1 cellular context compared by ENCODE assay signal in the genomic region with DNA sequence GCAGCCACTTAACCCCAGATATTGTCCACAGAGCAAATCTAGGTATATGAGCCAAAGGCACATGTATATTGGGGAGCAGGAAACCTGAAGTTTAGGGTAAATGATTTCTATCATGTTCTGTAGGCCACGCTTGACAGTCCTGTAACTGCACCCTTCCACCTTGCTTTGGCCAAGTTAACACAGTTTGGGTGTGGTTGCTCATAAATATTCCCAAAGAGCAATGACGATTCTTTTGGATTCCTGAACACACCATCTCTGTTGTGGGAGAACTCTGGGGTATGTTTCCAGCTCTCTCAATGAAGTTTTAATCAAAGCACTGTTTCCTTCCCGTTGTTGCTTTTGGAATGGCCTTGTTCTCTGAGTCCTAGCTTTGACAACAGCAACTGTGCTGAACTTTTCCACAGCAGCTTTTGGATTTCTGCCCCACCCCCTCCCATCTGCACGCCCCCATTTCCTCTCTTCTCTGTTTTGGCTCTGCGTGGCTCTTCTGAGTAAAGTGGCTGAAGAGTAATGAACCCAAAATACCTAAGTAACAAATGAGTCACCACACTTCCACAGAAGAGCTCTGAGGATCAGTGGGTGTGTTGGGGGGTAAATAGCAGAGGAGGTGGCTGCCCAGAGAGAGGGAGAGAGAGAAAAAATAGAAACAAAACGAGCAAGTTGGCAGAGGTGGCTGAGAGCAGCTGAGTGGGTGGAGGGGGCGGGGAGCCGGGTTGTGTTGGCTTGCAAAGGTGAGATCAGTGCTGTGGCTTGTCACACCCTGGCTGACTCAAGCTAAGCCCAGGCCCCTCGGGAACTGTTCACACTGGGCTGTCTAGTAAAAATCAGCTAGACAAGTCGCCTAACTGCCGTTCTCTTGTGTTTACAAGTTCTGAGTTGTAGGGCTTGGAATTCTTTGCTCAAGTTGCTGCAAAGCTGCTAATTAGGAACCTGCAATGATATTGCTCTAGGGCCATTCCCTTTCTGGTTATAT.
TF ChIP-seq lines count a peak whose summit lies in the region.

No MANE protein-coding gene starts in this region.

TF ChIP-seq in K562, 482 proteins besides CTCF, POLR2A, EP300 and RAD21 (continued from another document and continues in another):
- TF ChIP-seq, protein P1, sequence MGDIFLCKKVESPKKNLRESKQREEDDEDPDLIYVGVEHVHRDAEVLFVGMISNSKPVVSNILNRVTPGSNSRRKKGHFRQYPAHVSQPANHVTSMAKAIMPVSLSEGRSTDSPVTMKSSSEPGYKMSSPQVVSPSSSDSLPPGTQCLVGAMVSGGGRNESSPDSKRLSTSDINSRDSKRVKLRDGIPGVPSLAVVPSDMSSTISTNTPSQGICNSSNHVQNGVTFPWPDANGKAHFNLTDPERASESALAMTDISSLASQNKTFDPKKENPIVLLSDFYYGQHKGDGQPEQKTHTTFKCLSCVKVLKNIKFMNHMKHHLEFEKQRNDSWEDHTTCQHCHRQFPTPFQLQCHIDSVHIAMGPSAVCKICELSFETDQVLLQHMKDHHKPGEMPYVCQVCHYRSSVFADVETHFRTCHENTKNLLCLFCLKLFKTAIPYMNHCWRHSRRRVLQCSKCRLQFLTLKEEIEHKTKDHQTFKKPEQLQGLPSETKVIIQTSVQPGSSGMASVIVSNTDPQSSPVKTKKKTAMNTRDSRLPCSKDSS (IDR thresholded peaks at IDR 0.05; ENCODE audit: low read depth, partially characterized antibody), result no peak
- peak; percentile 14; the same call in 1 of the 2 replicates for TF ChIP-seq NCOA6 (IDR thresholded peaks at IDR 0.05)
- TF ChIP-seq PYGO2 (tag; IDR thresholded peaks at IDR 0.05), result no peak
- TF ChIP-seq DNMT1 (IDR thresholded peaks at IDR 0.05), result 0 out of 2 replicates have a peak, but pooled peaks have one; percentile 25
- peak; percentile 43; the same call in 1 of the 2 replicates for TF ChIP-seq ATF7 (IDR thresholded peaks at IDR 0.05)
- no peak for TF ChIP-seq MTF1 (CRISPR knock-in tag; IDR thresholded peaks at IDR 0.05; ENCODE audit: borderline replicate concordance)
- TF ChIP-seq RAD51 (IDR thresholded peaks at IDR 0.05; ENCODE audit: borderline replicate concordance, low read depth), result no peak
- TF ChIP-seq RBFOX2 (IDR thresholded peaks at IDR 0.05; ENCODE audit: low read depth, low read length), result 0 out of 2 replicates have a peak, but pooled peaks have one; percentile 12
- TF ChIP-seq ZNF584 (CRISPR knock-in tag; IDR thresholded peaks at IDR 0.05; ENCODE audit: low read depth), result peak; percentile 87
- TF ChIP-seq MTA3 (IDR thresholded peaks at IDR 0.05; ENCODE audit: borderline replicate concordance), result peak; percentile 94; the same call in 1 of the 2 replicates
- TF ChIP-seq HLTF (IDR thresholded peaks at IDR 0.05), result no peak
- no peak for TF ChIP-seq NFIX (CRISPR knock-in tag; IDR thresholded peaks at IDR 0.05; ENCODE audit: low read depth)
- peak; percentile 76; the same call in 1 of the 2 replicates for TF ChIP-seq JUN (IDR thresholded peaks at IDR 0.05; ENCODE audit: borderline replicate concordance, low read depth, low read length)
- TF ChIP-seq JUN (CRISPR knock-in tag; IDR thresholded peaks at IDR 0.05; ENCODE audit: borderline replicate concordance), result no peak
- peak; percentile 84 for TF ChIP-seq MEF2A (IDR thresholded peaks at IDR 0.05; ENCODE audit: control insufficient read depth, low read depth, low read length)
- peak; percentile 37; the same call in 1 of the 2 replicates for TF ChIP-seq POLR2AphosphoS5 (IDR thresholded peaks at IDR 0.05; ENCODE audit: control insufficient read depth, insufficient read depth, low read depth, low read length)
- TF ChIP-seq C11orf30 (IDR thresholded peaks at IDR 0.05; ENCODE audit: low read depth), result no peak
- 0 out of 2 replicates have a peak, but pooled peaks have one; percentile 48 for TF ChIP-seq ELF4 (CRISPR knock-in tag; IDR thresholded peaks at IDR 0.05)
- TF ChIP-seq HDAC3 (IDR thresholded peaks at IDR 0.05; ENCODE audit: borderline replicate concordance, partially characterized antibody), result no peak
- peak; percentile 80 for TF ChIP-seq MYNN (IDR thresholded peaks at IDR 0.05)
- TF ChIP-seq MYNN (CRISPR knock-in tag; IDR thresholded peaks at IDR 0.05), result no peak
- TF ChIP-seq YY1 (IDR thresholded peaks at IDR 0.05; ENCODE audit: borderline replicate concordance in 1 of 3, control insufficient read depth in 1 of 3, extremely low read depth in 1 of 3, insufficient read depth in 3 of 3, insufficient read length in 1 of 3, insufficient replicate concordance in 2 of 3, low read depth in 1 of 3, low read length in 2 of 3), result peak in 1 of 3 experiments; percentile 10
- TF ChIP-seq, protein P2, sequence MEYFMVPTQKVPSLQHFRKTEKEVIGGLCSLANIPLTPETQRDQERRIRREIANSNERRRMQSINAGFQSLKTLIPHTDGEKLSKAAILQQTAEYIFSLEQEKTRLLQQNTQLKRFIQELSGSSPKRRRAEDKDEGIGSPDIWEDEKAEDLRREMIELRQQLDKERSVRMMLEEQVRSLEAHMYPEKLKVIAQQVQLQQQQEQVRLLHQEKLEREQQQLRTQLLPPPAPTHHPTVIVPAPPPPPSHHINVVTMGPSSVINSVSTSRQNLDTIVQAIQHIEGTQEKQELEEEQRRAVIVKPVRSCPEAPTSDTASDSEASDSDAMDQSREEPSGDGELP (CRISPR knock-in tag; IDR thresholded peaks at IDR 0.05; ENCODE audit: borderline replicate concordance), result peak; percentile 79
- TF ChIP-seq MBD2 (IDR thresholded peaks at IDR 0.05; ENCODE audit: borderline replicate concordance, low read depth), result 0 out of 2 replicates have a peak, but pooled peaks have one; percentile 50
- TF ChIP-seq, protein P3, sequence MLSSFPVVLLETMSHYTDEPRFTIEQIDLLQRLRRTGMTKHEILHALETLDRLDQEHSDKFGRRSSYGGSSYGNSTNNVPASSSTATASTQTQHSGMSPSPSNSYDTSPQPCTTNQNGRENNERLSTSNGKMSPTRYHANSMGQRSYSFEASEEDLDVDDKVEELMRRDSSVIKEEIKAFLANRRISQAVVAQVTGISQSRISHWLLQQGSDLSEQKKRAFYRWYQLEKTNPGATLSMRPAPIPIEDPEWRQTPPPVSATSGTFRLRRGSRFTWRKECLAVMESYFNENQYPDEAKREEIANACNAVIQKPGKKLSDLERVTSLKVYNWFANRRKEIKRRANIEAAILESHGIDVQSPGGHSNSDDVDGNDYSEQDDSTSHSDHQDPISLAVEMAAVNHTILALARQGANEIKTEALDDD (IDR thresholded peaks at IDR 0.05), result peak; percentile 98
- TF ChIP-seq, protein P4, sequence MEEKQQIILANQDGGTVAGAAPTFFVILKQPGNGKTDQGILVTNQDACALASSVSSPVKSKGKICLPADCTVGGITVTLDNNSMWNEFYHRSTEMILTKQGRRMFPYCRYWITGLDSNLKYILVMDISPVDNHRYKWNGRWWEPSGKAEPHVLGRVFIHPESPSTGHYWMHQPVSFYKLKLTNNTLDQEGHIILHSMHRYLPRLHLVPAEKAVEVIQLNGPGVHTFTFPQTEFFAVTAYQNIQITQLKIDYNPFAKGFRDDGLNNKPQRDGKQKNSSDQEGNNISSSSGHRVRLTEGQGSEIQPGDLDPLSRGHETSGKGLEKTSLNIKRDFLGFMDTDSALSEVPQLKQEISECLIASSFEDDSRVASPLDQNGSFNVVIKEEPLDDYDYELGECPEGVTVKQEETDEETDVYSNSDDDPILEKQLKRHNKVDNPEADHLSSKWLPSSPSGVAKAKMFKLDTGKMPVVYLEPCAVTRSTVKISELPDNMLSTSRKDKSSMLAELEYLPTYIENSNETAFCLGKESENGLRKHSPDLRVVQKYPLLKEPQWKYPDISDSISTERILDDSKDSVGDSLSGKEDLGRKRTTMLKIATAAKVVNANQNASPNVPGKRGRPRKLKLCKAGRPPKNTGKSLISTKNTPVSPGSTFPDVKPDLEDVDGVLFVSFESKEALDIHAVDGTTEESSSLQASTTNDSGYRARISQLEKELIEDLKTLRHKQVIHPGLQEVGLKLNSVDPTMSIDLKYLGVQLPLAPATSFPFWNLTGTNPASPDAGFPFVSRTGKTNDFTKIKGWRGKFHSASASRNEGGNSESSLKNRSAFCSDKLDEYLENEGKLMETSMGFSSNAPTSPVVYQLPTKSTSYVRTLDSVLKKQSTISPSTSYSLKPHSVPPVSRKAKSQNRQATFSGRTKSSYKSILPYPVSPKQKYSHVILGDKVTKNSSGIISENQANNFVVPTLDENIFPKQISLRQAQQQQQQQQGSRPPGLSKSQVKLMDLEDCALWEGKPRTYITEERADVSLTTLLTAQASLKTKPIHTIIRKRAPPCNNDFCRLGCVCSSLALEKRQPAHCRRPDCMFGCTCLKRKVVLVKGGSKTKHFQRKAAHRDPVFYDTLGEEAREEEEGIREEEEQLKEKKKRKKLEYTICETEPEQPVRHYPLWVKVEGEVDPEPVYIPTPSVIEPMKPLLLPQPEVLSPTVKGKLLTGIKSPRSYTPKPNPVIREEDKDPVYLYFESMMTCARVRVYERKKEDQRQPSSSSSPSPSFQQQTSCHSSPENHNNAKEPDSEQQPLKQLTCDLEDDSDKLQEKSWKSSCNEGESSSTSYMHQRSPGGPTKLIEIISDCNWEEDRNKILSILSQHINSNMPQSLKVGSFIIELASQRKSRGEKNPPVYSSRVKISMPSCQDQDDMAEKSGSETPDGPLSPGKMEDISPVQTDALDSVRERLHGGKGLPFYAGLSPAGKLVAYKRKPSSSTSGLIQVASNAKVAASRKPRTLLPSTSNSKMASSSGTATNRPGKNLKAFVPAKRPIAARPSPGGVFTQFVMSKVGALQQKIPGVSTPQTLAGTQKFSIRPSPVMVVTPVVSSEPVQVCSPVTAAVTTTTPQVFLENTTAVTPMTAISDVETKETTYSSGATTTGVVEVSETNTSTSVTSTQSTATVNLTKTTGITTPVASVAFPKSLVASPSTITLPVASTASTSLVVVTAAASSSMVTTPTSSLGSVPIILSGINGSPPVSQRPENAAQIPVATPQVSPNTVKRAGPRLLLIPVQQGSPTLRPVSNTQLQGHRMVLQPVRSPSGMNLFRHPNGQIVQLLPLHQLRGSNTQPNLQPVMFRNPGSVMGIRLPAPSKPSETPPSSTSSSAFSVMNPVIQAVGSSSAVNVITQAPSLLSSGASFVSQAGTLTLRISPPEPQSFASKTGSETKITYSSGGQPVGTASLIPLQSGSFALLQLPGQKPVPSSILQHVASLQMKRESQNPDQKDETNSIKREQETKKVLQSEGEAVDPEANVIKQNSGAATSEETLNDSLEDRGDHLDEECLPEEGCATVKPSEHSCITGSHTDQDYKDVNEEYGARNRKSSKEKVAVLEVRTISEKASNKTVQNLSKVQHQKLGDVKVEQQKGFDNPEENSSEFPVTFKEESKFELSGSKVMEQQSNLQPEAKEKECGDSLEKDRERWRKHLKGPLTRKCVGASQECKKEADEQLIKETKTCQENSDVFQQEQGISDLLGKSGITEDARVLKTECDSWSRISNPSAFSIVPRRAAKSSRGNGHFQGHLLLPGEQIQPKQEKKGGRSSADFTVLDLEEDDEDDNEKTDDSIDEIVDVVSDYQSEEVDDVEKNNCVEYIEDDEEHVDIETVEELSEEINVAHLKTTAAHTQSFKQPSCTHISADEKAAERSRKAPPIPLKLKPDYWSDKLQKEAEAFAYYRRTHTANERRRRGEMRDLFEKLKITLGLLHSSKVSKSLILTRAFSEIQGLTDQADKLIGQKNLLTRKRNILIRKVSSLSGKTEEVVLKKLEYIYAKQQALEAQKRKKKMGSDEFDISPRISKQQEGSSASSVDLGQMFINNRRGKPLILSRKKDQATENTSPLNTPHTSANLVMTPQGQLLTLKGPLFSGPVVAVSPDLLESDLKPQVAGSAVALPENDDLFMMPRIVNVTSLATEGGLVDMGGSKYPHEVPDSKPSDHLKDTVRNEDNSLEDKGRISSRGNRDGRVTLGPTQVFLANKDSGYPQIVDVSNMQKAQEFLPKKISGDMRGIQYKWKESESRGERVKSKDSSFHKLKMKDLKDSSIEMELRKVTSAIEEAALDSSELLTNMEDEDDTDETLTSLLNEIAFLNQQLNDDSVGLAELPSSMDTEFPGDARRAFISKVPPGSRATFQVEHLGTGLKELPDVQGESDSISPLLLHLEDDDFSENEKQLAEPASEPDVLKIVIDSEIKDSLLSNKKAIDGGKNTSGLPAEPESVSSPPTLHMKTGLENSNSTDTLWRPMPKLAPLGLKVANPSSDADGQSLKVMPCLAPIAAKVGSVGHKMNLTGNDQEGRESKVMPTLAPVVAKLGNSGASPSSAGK (IDR thresholded peaks at IDR 0.05), result 0 out of 2 replicates have a peak, but pooled peaks have one; percentile 5
- TF ChIP-seq POLR2B (IDR thresholded peaks at IDR 0.05; ENCODE audit: low read depth, partially characterized antibody), result peak; percentile 32
- TF ChIP-seq, protein P5, sequence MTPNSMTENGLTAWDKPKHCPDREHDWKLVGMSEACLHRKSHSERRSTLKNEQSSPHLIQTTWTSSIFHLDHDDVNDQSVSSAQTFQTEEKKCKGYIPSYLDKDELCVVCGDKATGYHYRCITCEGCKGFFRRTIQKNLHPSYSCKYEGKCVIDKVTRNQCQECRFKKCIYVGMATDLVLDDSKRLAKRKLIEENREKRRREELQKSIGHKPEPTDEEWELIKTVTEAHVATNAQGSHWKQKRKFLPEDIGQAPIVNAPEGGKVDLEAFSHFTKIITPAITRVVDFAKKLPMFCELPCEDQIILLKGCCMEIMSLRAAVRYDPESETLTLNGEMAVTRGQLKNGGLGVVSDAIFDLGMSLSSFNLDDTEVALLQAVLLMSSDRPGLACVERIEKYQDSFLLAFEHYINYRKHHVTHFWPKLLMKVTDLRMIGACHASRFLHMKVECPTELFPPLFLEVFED (CRISPR knock-in tag; conservative IDR thresholded peaks at IDR 0.05), result peak; percentile 59
- peak; percentile 49 for TF ChIP-seq FOS (IDR thresholded peaks at IDR 0.05; ENCODE audit: extremely low read depth, insufficient read length)
- no peak for TF ChIP-seq SIRT6 (IDR thresholded peaks at IDR 0.05; ENCODE audit: low read depth, low read length)
- 0 out of 2 replicates have a peak, but pooled peaks have one; percentile 46 for TF ChIP-seq HNRNPUL1 (IDR thresholded peaks at IDR 0.05; ENCODE audit: low read length)
- TF ChIP-seq CTBP1 (IDR thresholded peaks at IDR 0.05; ENCODE audit: borderline replicate concordance), result peak; percentile 33; the same call in 1 of the 2 replicates
- peak; percentile 46 for TF ChIP-seq TAF9B (IDR thresholded peaks at IDR 0.05; ENCODE audit: partially characterized antibody)
- peak; percentile 81 for TF ChIP-seq ARID1B (IDR thresholded peaks at IDR 0.05)
- TF ChIP-seq PTTG1 (tag; IDR thresholded peaks at IDR 0.05; ENCODE audit: low read depth), result no peak
